11 cellular contexts compared by ENCODE assay signal in the genomic region with DNA sequence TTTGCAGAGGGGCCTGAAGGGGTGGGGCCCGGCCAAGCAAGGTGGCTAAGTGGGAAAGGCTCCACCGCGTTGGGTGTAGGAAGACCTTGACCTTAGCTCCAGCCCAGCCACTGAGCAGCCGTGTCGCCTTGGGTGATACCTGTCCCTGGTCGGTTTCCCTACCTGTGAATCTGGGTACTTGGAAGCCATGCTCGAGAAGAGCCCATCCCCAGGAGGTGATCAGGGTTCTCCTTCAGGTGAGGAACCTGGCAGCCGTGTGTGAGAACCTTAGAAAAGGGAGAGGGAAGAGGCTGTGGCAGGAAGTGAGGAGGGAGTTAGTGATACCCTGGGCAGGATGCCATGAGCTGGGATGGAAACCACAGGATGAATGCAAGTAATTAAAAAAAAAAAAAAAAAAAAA. TPM values are rescaled to one million over a fixed set of nuclear protein-coding genes. Genes with fewer than 3 reads are reported as not detected.
A peak's percentile ranks its signal among the peaks of the same experiment; 100 is the strongest.
DNase-seq lines count a peak whose midpoint lies in the region; ATAC-seq, FAIRE-seq and TF ChIP-seq lines count a peak whose summit lies in the region.
"Had no signal": no experiment of that assay in that cellular context is flagged by ENCODE, and none has a peak within 500 bp of the region (broad histone marks: within the 10 kb centered on the region; RNA-seq: fewer than 3 reads in every experiment).

No MANE protein-coding gene starts in this region.

- peak; percentile 86 for DNase-seq in EL
- peak; percentile 71 for DNase-seq in NCI-H69 (lab: John Stamatoyannopoulos, UW)
- DNase-seq in pancreas = peak in 1 of 6 donors; percentile 37
- no peak for DNase-seq in GF-D8 (lab: John Stamatoyannopoulos, UW)
- DNase-seq in NCI-H187 (lab: John Stamatoyannopoulos, UW) = no peak
- no peak for DNase-seq in lower lobe of right lung
- DNase-seq: activated naive CD4-positive, alpha-beta T cell treated with Interleukin-2 at 50 U/mL for 16 hours; NCI-H524 treated with DMSO at 0.1 percent for 48 hours had no signal

- no peaks in the 10 kb centered on the region for H3K27me3 ChIP-seq in duodenal mucosa (ENCODE audit: control insufficient read depth in 1 of 2, insufficient read depth in 2 of 2, low read length in 2 of 2)
- H3K27me3 ChIP-seq in pancreas = no peaks in the 10 kb centered on the region
- no peaks in the 10 kb centered on the region for H3K27me3 ChIP-seq in lower lobe of right lung (ENCODE audit: low read depth)

- no peak for TF ChIP-seq CTCF in pancreas (IDR thresholded peaks at IDR 0.05)
- TF ChIP-seq CTCF in lower lobe of right lung (IDR thresholded peaks at IDR 0.05) = no peak

- H3K9ac ChIP-seq in duodenal mucosa (ENCODE audit: low read depth in 1 of 2, low read length in 2 of 2) = peak overlapping the region in 1 of 2 donors; percentile 1

- H3K4me3 ChIP-seq in duodenal mucosa (ENCODE audit: low read depth in 1 of 2, low read length in 2 of 2) = peak overlapping the region; percentile 41 to 52
- no peak overlapping the region for H3K4me3 ChIP-seq in pancreas
- H3K4me3 ChIP-seq in lower lobe of right lung = no peak overlapping the region

- ATAC-seq in pancreas = peak; percentile 32 to 50 (median 42)
- no peak for ATAC-seq in GM21786 (IDR thresholded peaks at IDR 0.05; ENCODE audit: unreplicated experiment)
- ATAC-seq in lower lobe of right lung = no peak

- intact Hi-C loops in pancreas (cut with DNase I) (no loop called here), lower lobe of right lung (cut with DNase I) (no loop called here)

- no peak for FAIRE-seq in pancreas (lab: Jason Lieb, UNC)

- H3K27ac ChIP-seq in duodenal mucosa (ENCODE audit: low read depth, low read length) = peak overlapping the region; percentile 73
- H3K27ac ChIP-seq in pancreas = no peak overlapping the region
- no peak overlapping the region for H3K27ac ChIP-seq in lower lobe of right lung
- H3K27ac ChIP-seq: HL-60 had no signal

- no peaks in the 10 kb centered on the region for H3K9me3 ChIP-seq in duodenal mucosa (ENCODE audit: control insufficient read depth in 1 of 2, low read length in 2 of 2)
- H3K9me3 ChIP-seq in pancreas = no peaks in the 10 kb centered on the region
- no peaks in the 10 kb centered on the region for H3K9me3 ChIP-seq in lower lobe of right lung

- WGBS in pancreas, 2 donors = 69 to 80% methylated on average over 8 of the region's 8 CpGs

- H3K36me3 ChIP-seq in duodenal mucosa (ENCODE audit: control insufficient read depth in 1 of 2, insufficient read depth in 2 of 2, low read length in 2 of 2) = peaks cover 2 to 12% of the 10 kb centered on the region in 2 donors
- no peaks in the 10 kb centered on the region for H3K36me3 ChIP-seq in pancreas
- no peaks in the 10 kb centered on the region for H3K36me3 ChIP-seq in lower lobe of right lung

- H3K4me1 ChIP-seq in duodenal mucosa (ENCODE audit: control insufficient read depth in 1 of 2, insufficient read depth in 2 of 2, low read length in 2 of 2) (peaks cover 14 to 25% of the 10 kb centered on the region in 2 donors), pancreas (peaks cover 0 to 20% (median 0%) of the 10 kb centered on the region in 3 donors), lower lobe of right lung (peaks cover 16% of the 10 kb centered on the region)

RNA-seq across cellular contexts. Expression of a gene that starts 21.6 kb away (rescaled TPM):
- total RNA-seq in pancreas (10 to 100 TPM; 13.8 to 24.5 (median 16.2) TPM), lower lobe of right lung (20.5 TPM)
- 1 to 10 TPM; 4.1 to 6.1 TPM for polyA plus RNA-seq in pancreas

Comparison
In these comparisons a context has a peak if more than half of its experiments do, and no peak if none do; other contexts are left out.
1. DNase-seq: peak in EL (single experiment) and NCI-H69 (single experiment); none in GF-D8 (single experiment), NCI-H187 (0 of 2) and lower lobe of right lung (single experiment).
2. H3K4me3 ChIP-seq: peak in duodenal mucosa (2 of 2); none in pancreas (0 of 4) and lower lobe of right lung (single experiment).
3. ATAC-seq: peak in pancreas (4 of 4); none in GM21786 (single experiment) and lower lobe of right lung (0 of 2).